8 cellular contexts compared by ENCODE assay signal in genomic region chr10:74991435-74991834, GRCh38.
A peak's percentile ranks its signal among the peaks of the same experiment; 100 is the strongest.
DNase-seq lines count a peak whose midpoint lies in the region; ATAC-seq and TF ChIP-seq lines count a peak whose summit lies in the region.

No MANE protein-coding gene starts in this region.

- CTCF ChIA-PET in activated CD4-positive, alpha-beta T cell treated with anti-CD3 and anti-CD28 coated beads for 36 hours (lab: Charles Lee) = interaction anchor here (1.9 kb wide), 1 partner anchor 14 kb away, joined by 4 read pairs; no protein-coding TSS in a partner anchor

- TF ChIP-seq POLR2A in erythroblast (IDR thresholded peaks at IDR 0.05; ENCODE audit: low read length) = no peak
- no peak for TF ChIP-seq POLR2A in sigmoid colon (IDR thresholded peaks at IDR 0.05)

- H3K27me3 ChIP-seq in subcutaneous abdominal adipose tissue (ENCODE audit: control insufficient read depth in 5 of 5, insufficient read depth in 4 of 5, low read length in 5 of 5) (no peaks in the 10 kb centered on the region), sigmoid colon (no peaks in the 10 kb centered on the region), right atrium auricular region (no peaks in the 10 kb centered on the region)

- peak; percentile 65 for ATAC-seq in activated CD4-positive, alpha-beta T cell treated with anti-CD3 and anti-CD28 coated beads for 36 hours

- H3K4me3 Mint-ChIP-seq in activated CD4-positive, alpha-beta T cell treated with anti-CD3 and anti-CD28 coated beads for 36 hours = no peak overlapping the region

- H3K9ac ChIP-seq in subcutaneous abdominal adipose tissue (ENCODE audit: low read length in 5 of 5) = no peak overlapping the region

- H3K36me3 ChIP-seq in subcutaneous abdominal adipose tissue (ENCODE audit: control insufficient read depth in 5 of 5, insufficient read depth in 5 of 5, low read length in 5 of 5) (peaks cover 0 to 12% (median 8%) of the 10 kb centered on the region in 5 donors), sigmoid colon (peaks cover 0 to 31% (median 0%) of the 10 kb centered on the region in 4 donors), right atrium auricular region (peaks cover 22% of the 10 kb centered on the region)

- peaks cover 13% of the 10 kb centered on the region for H3K4me1 Mint-ChIP-seq in activated CD4-positive, alpha-beta T cell treated with anti-CD3 and anti-CD28 coated beads for 36 hours

- TF ChIP-seq CTCF in sigmoid colon (IDR thresholded peaks at IDR 0.05) (no peak), right atrium auricular region (IDR thresholded peaks at IDR 0.05) (peak in 1 of 2 donors; percentile 26)

- H3K36me3 Mint-ChIP-seq in activated CD4-positive, alpha-beta T cell treated with anti-CD3 and anti-CD28 coated beads for 36 hours (ENCODE audit: low read depth) = peaks cover 12% of the 10 kb centered on the region

- intact Hi-C loops in activated CD4-positive, alpha-beta T cell treated with anti-CD3 and anti-CD28 coated beads for 36 hours (cut with DNase I, micrococcal nuclease) = no loop called here
- intact Hi-C loops in sigmoid colon (cut with DNase I) = no loop called here

- peak overlapping the region; percentile 43 for H3K27ac ChIP-seq in subcutaneous abdominal adipose tissue (ENCODE audit: low read depth, low read length)
- no peak overlapping the region for H3K27ac ChIP-seq in sigmoid colon
- no peak overlapping the region for H3K27ac ChIP-seq in right atrium auricular region

- H3K27ac Mint-ChIP-seq in activated CD4-positive, alpha-beta T cell treated with anti-CD3 and anti-CD28 coated beads for 36 hours = no peak overlapping the region

- POLR2A ChIA-PET in activated CD4-positive, alpha-beta T cell treated with anti-CD3 and anti-CD28 coated beads for 36 hours (lab: Charles Lee) = no interaction called here

- no peak for DNase-seq in activated CD4-positive, alpha-beta T cell treated with anti-CD3 and anti-CD28 coated beads for 36 hours
- DNase-seq in activated CD4-positive, alpha-beta T cell treated with anti-CD3 and anti-CD28 coated beads, Interleukin-2, amount 50 U/mL, for 4 hours = no peak
- peak; percentile 47 for DNase-seq in NCI-H226
- DNase-seq in erythroblast (lab: John Stamatoyannopoulos, UW) = peak; percentile 21 to 25
- no peak for DNase-seq in cerebellar cortex (ENCODE audit: low spot score)
- DNase-seq in sigmoid colon = no peak
- DNase-seq in right atrium auricular region (ENCODE audit: low spot score) = no peak

- H3K27me3 Mint-ChIP-seq in activated CD4-positive, alpha-beta T cell treated with anti-CD3 and anti-CD28 coated beads for 36 hours = no peaks in the 10 kb centered on the region

- no peaks in the 10 kb centered on the region for H3K9me3 ChIP-seq in subcutaneous abdominal adipose tissue (ENCODE audit: control insufficient read depth in 5 of 5, low read length in 5 of 5)
- no peaks in the 10 kb centered on the region for H3K9me3 ChIP-seq in sigmoid colon
- H3K9me3 ChIP-seq in right atrium auricular region = no peaks in the 10 kb centered on the region

- H3K4me3 ChIP-seq in subcutaneous abdominal adipose tissue (ENCODE audit: low read depth in 1 of 5, low read length in 5 of 5) = no peak overlapping the region
- H3K4me3 ChIP-seq in sigmoid colon = no peak overlapping the region
- no peak overlapping the region for H3K4me3 ChIP-seq in right atrium auricular region

- no peaks in the 10 kb centered on the region for H3K9me3 Mint-ChIP-seq in activated CD4-positive, alpha-beta T cell treated with anti-CD3 and anti-CD28 coated beads for 36 hours (ENCODE audit: low read depth)

- TF ChIP-seq EP300 in sigmoid colon (IDR thresholded peaks at IDR 0.05) = no peak

- H3K4me1 ChIP-seq in subcutaneous abdominal adipose tissue (ENCODE audit: control insufficient read depth in 5 of 5, insufficient read depth in 5 of 5, low read length in 5 of 5) = peaks cover 3 to 62% (median 39%) of the 10 kb centered on the region in 5 donors
- peaks cover 0 to 29% (median 27%) of the 10 kb centered on the region in 4 donors for H3K4me1 ChIP-seq in sigmoid colon
- peaks cover 0 to 22% of the 10 kb centered on the region in 2 donors for H3K4me1 ChIP-seq in right atrium auricular region

Comparison
In these comparisons a context has a peak if more than half of its experiments do, and no peak if none do; other contexts are left out.
1. DNase-seq: peak in NCI-H226 (single experiment) and erythroblast (2 of 2); none in activated CD4-positive, alpha-beta T cell treated with anti-CD3 and anti-CD28 coated beads for 36 hours (single experiment), activated CD4-positive, alpha-beta T cell treated with anti-CD3 and anti-CD28 coated beads, Interleukin-2, amount 50 U/mL, for 4 hours (0 of 2), cerebellar cortex (single experiment), sigmoid colon (single experiment) and right atrium auricular region (single experiment).